In the genomic region with DNA sequence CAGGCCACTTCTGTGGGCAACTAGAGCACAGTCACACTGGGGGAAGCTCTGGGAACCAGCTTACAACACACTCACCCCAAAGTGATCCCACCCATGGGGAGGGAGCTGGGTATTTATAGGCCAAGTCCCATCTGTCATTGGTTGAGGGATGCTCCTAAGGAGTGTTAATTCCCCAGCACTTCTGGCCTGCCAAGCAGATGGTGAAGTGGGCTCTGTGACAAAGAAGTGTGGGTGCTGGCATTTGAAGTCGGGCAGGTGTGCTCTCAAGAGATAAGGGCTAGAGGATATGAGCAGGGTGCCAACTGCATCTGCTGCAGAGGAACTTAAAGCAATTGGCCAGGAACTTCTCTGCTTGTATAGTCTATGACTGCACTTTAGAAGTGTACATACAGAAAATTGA, we compare ENCODE assay signal across 18 cellular contexts. TPM values are rescaled to one million over a fixed set of nuclear protein-coding genes. Genes with fewer than 3 reads are reported as not detected.
"Had no signal": no experiment of that assay in that cellular context is flagged by ENCODE, and none has a peak within 500 bp of the region (broad histone marks: within the 10 kb centered on the region; RNA-seq: fewer than 3 reads in every experiment).

No MANE protein-coding gene starts in this region.

- H3K27me3 ChIP-seq: esophagus muscularis mucosa, suprapubic skin had no signal

- H3K36me3 Mint-ChIP-seq: activated CD4-positive, alpha-beta memory T cell treated with anti-CD3 and anti-CD28 coated beads for 36 hours; activated naive CD8-positive, alpha-beta T cell treated with anti-CD3 and anti-CD28 coated beads, Interleukin-2, amount 10 ng/mL, durations not matched to agents 7 days and 5 days; type B pancreatic cell had no signal

- ATAC-seq: left lobe of liver, sciatic nerve had no signal

- H3K4me1 ChIP-seq: esophagus muscularis mucosa, suprapubic skin had no signal

- DNase-seq: activated CD4-positive, alpha-beta memory T cell treated with anti-CD3 and anti-CD28 coated beads for 36 hours; activated gamma-delta T cell treated with Interleukin-2 at 50 U/mL for 16 hours; activated naive CD8-positive, alpha-beta T cell treated with anti-CD3 and anti-CD28 coated beads, Interleukin-2, amount 10 ng/mL, durations not matched to agents 7 days and 5 days; activated T-cell treated with anti-CD3 and anti-CD28 coated beads, Interleukin-2, amount 50 U/mL, for 48 hours; glutamatergic neuron; mammary epithelial cell; nephron progenitor cell; stimulated activated CD4-positive, alpha-beta T cell treated with anti-CD3 and anti-CD28 coated beads, Interleukin-12 subunit alpha, Interleukin-12 subunit beta, amount 100 ng/mL, for 4 hours; stimulated activated naive CD4-positive, alpha-beta T cell treated with Interleukin-2 at 50 U/mL for 16 hours; T1000 had no signal

- H3K27ac Mint-ChIP-seq: activated CD4-positive, alpha-beta memory T cell treated with anti-CD3 and anti-CD28 coated beads for 36 hours; activated naive CD8-positive, alpha-beta T cell treated with anti-CD3 and anti-CD28 coated beads, Interleukin-2, amount 10 ng/mL, durations not matched to agents 7 days and 5 days; nephron progenitor cell; type B pancreatic cell had no signal

- H3K27ac ChIP-seq: esophagus muscularis mucosa, suprapubic skin had no signal

- H3K4me3 Mint-ChIP-seq: activated CD4-positive, alpha-beta memory T cell treated with anti-CD3 and anti-CD28 coated beads for 36 hours; activated naive CD8-positive, alpha-beta T cell treated with anti-CD3 and anti-CD28 coated beads, Interleukin-2, amount 10 ng/mL, durations not matched to agents 7 days and 5 days; nephron progenitor cell; type B pancreatic cell had no signal

- H3K36me3 ChIP-seq: esophagus muscularis mucosa, suprapubic skin had no signal

- H3K9me3 Mint-ChIP-seq: activated CD4-positive, alpha-beta memory T cell treated with anti-CD3 and anti-CD28 coated beads for 36 hours; activated naive CD8-positive, alpha-beta T cell treated with anti-CD3 and anti-CD28 coated beads, Interleukin-2, amount 10 ng/mL, durations not matched to agents 7 days and 5 days; type B pancreatic cell had no signal

- H3K4me3 ChIP-seq: esophagus muscularis mucosa, suprapubic skin had no signal

- H3K27me3 Mint-ChIP-seq: type B pancreatic cell had no signal

- H3K4me1 Mint-ChIP-seq: activated naive CD8-positive, alpha-beta T cell treated with anti-CD3 and anti-CD28 coated beads, Interleukin-2, amount 10 ng/mL, durations not matched to agents 7 days and 5 days; nephron progenitor cell had no signal

- H3K9me3 ChIP-seq: esophagus muscularis mucosa, suprapubic skin had no signal

RNA-seq across cellular contexts. Expression of a gene that starts 30.9 kb away (rescaled TPM):
- total RNA-seq: activated CD4-positive, alpha-beta memory T cell treated with anti-CD3 and anti-CD28 coated beads for 36 hours; activated naive CD8-positive, alpha-beta T cell treated with anti-CD3 and anti-CD28 coated beads, Interleukin-2, amount 10 ng/mL, durations not matched to agents 7 days and 5 days; bronchial epithelial cell; fibroblast of villous mesenchyme; mammary epithelial cell; pulmonary artery endothelial cell had no signal
- polyA plus RNA-seq: mammary epithelial cell had no signal
